ENCODE assay signal across 11 cellular contexts in genomic region chr22:20207277-20208025, GRCh38. TPM values are rescaled to one million over a fixed set of nuclear protein-coding genes. Genes with fewer than 3 reads are reported as not detected.
DNase-seq lines count a peak whose midpoint lies in the region; ATAC-seq, FAIRE-seq and TF ChIP-seq lines count a peak whose summit lies in the region.
"Had no signal": no experiment of that assay in that cellular context is flagged by ENCODE, and none has a peak within 500 bp of the region (broad histone marks: within the 10 kb centered on the region; RNA-seq: fewer than 3 reads in every experiment).

No MANE protein-coding gene starts in this region.

- H3F3A ChIP-seq in MM.1S (ENCODE audit: insufficient read depth, low read length), result no peaks in the 10 kb centered on the region

- peaks cover 4% of the 10 kb centered on the region for H3K36me3 Mint-ChIP-seq in CD4-positive, alpha-beta T cell (ENCODE audit: low read depth)
- H3K36me3 Mint-ChIP-seq in natural killer cell treated with Interleukin-12 subunit alpha and Interleukin-12 subunit beta and Interleukin-15 and Interleukin-18, amount 100 ng/mL, for 72 hours, result no peaks in the 10 kb centered on the region

- H3K9ac ChIP-seq in MM.1S (ENCODE audit: low read length), result peak overlapping the region; percentile 72; the same call in 1 of the 2 replicates

- H3K9me2 ChIP-seq in MM.1S (replicated peaks; ENCODE audit: insufficient read depth, low read length), result no peaks in the 10 kb centered on the region

- H3K27ac Mint-ChIP-seq in CD4-positive, alpha-beta T cell, result peak overlapping the region; percentile 90
- peak overlapping the region; percentile 79 to 91 for H3K27ac Mint-ChIP-seq in natural killer cell treated with Interleukin-12 subunit alpha and Interleukin-12 subunit beta and Interleukin-15 and Interleukin-18, amount 100 ng/mL, for 72 hours

- intact Hi-C loops in CD4-positive, alpha-beta T cell (cut with DNase I, micrococcal nuclease), result loop anchor here in 1 of 2 experiments (5.0 kb wide), 2 partner anchors 60 to 75 kb away; partner anchors contain the start of genes RTN4R and ZDHHC8

- no peak for FAIRE-seq in GM12891 (lab: Jason Lieb, UNC)

- 0 out of 2 replicates have a peak, but pooled peaks cover 4% of the 10 kb centered on the region for H3K79me2 ChIP-seq in MM.1S (ENCODE audit: low read length)

- no peak overlapping the region for H2AFZ ChIP-seq in MM.1S (ENCODE audit: low read length)

- H3K4me2 ChIP-seq in MM.1S (ENCODE audit: low read depth, low read length), result peak overlapping the region; percentile 82

- TF ChIP-seq POLR2A in GM12891 (IDR thresholded peaks at IDR 0.05; ENCODE audit: low read depth, low read length), result no peak

- H3K4me1 ChIP-seq in MM.1S (ENCODE audit: low read length), result 0 out of 2 replicates have a peak, but pooled peaks cover 10% of the 10 kb centered on the region

- ATAC-seq in CD4-positive, alpha-beta T cell (ENCODE audit: poor library complexity), result no peak
- no peak for ATAC-seq in natural killer cell treated with Interleukin-12 subunit alpha and Interleukin-12 subunit beta and Interleukin-15 and Interleukin-18, amount 100 ng/mL, for 72 hours
- ATAC-seq: Right ventricle myocardium inferior had no signal

- H3K4me3 Mint-ChIP-seq in CD4-positive, alpha-beta T cell, result peak overlapping the region; percentile 97
- peak overlapping the region; percentile 82 for H3K4me3 Mint-ChIP-seq in natural killer cell treated with Interleukin-12 subunit alpha and Interleukin-12 subunit beta and Interleukin-15 and Interleukin-18, amount 100 ng/mL, for 72 hours

- no peaks in the 10 kb centered on the region for H3K36me3 ChIP-seq in MM.1S (replicated peaks; ENCODE audit: insufficient read depth, low read length)

- H3K4me1 Mint-ChIP-seq in CD4-positive, alpha-beta T cell (ENCODE audit: low read depth), result peaks cover 27% of the 10 kb centered on the region
- H3K4me1 Mint-ChIP-seq in natural killer cell treated with Interleukin-12 subunit alpha and Interleukin-12 subunit beta and Interleukin-15 and Interleukin-18, amount 100 ng/mL, for 72 hours (ENCODE audit: low read depth in 2 of 2), result peaks cover 16 to 26% of the 10 kb centered on the region in 2 donors

- H3K9me3 Mint-ChIP-seq in CD4-positive, alpha-beta T cell, result no peaks in the 10 kb centered on the region
- H3K9me3 Mint-ChIP-seq in natural killer cell treated with Interleukin-12 subunit alpha and Interleukin-12 subunit beta and Interleukin-15 and Interleukin-18, amount 100 ng/mL, for 72 hours, result no peaks in the 10 kb centered on the region

- CTCF ChIA-PET in CD4-positive, alpha-beta T cell (lab: Charles Lee), result no interaction called here

- H3K4me3 ChIP-seq in MM.1S (ENCODE audit: low read length), result peak overlapping the region; percentile 89
- H3K4me3 ChIP-seq in cardiac fibroblast (replicated peaks in 1 of 2; ENCODE audit: low read depth in 2 of 2, low read length in 2 of 2), result peak overlapping the region; percentile 65 to 72

- TF ChIP-seq CTCF in CD4-positive, alpha-beta T cell (IDR thresholded peaks at IDR 0.05), result no peak
- TF ChIP-seq CTCF in MM.1S (IDR thresholded peaks at IDR 0.05; ENCODE audit: low read length), result no peak
- TF ChIP-seq CTCF in cardiac fibroblast (IDR thresholded peaks at IDR 0.05; ENCODE audit: low read depth, low read length), result no peak
- TF ChIP-seq CTCF in GM13976 (IDR thresholded peaks at IDR 0.05; ENCODE audit: borderline replicate concordance, control extremely low read depth, extremely low read depth, insufficient read depth, missing control alignments), result no peak

- H4K20me1 ChIP-seq in MM.1S (ENCODE audit: insufficient read depth, low read length), result no peaks in the 10 kb centered on the region

- POLR2A ChIA-PET in CD4-positive, alpha-beta T cell (lab: Charles Lee), result interaction anchor here (1.2 to 2.1 kb wide), 2 partner anchors 8 to 31 kb away, joined by 4 to 8 read pairs; no protein-coding TSS in a partner anchor

- no peaks in the 10 kb centered on the region for H3K9me3 ChIP-seq in CD4-positive, alpha-beta T cell (ENCODE audit: control insufficient read depth, low read length)
- H3K9me3 ChIP-seq in MM.1S (replicated peaks; ENCODE audit: insufficient read depth, low read length), result no peaks in the 10 kb centered on the region

- no peaks in the 10 kb centered on the region for H3K27me3 Mint-ChIP-seq in CD4-positive, alpha-beta T cell
- H3K27me3 Mint-ChIP-seq in natural killer cell treated with Interleukin-12 subunit alpha and Interleukin-12 subunit beta and Interleukin-15 and Interleukin-18, amount 100 ng/mL, for 72 hours, result no peaks in the 10 kb centered on the region

- in situ Hi-C loops in GM13976 (cut with MboI; ENCODE audit: low sequenced_read_pairs, unreplicated experiment), result no loop called here

- peak overlapping the region; percentile 70 for H3K27ac ChIP-seq in CD4-positive, alpha-beta T cell (ENCODE audit: low read depth, low read length)
- H3K27ac ChIP-seq in MM.1S (ENCODE audit: low read length), result no peak overlapping the region

- H3K27me3 ChIP-seq in CD4-positive, alpha-beta T cell (ENCODE audit: control insufficient read depth, insufficient read depth, low read length), result no peaks in the 10 kb centered on the region
- H3K27me3 ChIP-seq in MM.1S (replicated peaks; ENCODE audit: insufficient read depth, low read length), result peaks cover 33% of the 10 kb centered on the region

- no peak for DNase-seq in CD4-positive, alpha-beta T cell
- DNase-seq in MM.1S, result no peak
- DNase-seq in cardiac fibroblast (ENCODE audit: low read depth in 2 of 2), result no peak
- no peak for DNase-seq in natural killer cell treated with Interleukin-12 subunit alpha and Interleukin-12 subunit beta and Interleukin-15 and Interleukin-18, amount 100 ng/mL, for 72 hours (ENCODE audit: low spot score)
- DNase-seq in NCI-H1105 (lab: John Stamatoyannopoulos, UW), result no peak
- DNase-seq in GM12891 (ENCODE audit: insufficient read length, low spot score), result no peak
- no peak for DNase-seq in GM13976 (ENCODE audit: low spot score)
- no peak for DNase-seq in OCI-M1 (lab: John Stamatoyannopoulos, UW)
- DNase-seq: activated gamma-delta T cell, GOT3 had no signal

TF ChIP-seq in GM12891, 5 proteins besides CTCF, POLR2A, EP300 and RAD21:
- no peak for TF ChIP-seq PAX5 (IDR thresholded peaks at IDR 0.05; ENCODE audit: insufficient read depth, low read length, severe bottlenecking)
- no peak for TF ChIP-seq POLR2AphosphoS5 (IDR thresholded peaks at IDR 0.05; ENCODE audit: low read depth, low read length)
- TF ChIP-seq TAF1 (IDR thresholded peaks at IDR 0.05; ENCODE audit: low read depth, low read length), result no peak
- TF ChIP-seq POU2F2 (IDR thresholded peaks at IDR 0.05; ENCODE audit: low read depth, low read length), result no peak
- TF ChIP-seq SPI1 (IDR thresholded peaks at IDR 0.05; ENCODE audit: low read depth, low read length), result no peak

RNA-seq across cellular contexts. Expression of gene CCDC188, which starts 56.6 kb away (rescaled TPM):
- not detected for total RNA-seq in CD4-positive, alpha-beta T cell
- total RNA-seq in natural killer cell treated with Interleukin-12 subunit alpha and Interleukin-12 subunit beta and Interleukin-15 and Interleukin-18, amount 100 ng/mL, for 72 hours, result under 1 TPM in 1 of 2 donors, not detected in 1; 0.36 TPM
- polyA plus RNA-seq in GM12891 (2012; ENCODE audit: low read depth, missing spikeins), result 0.05 TPM
